Comparison of ENCODE assay signal across 8 cellular contexts in the genomic region with DNA sequence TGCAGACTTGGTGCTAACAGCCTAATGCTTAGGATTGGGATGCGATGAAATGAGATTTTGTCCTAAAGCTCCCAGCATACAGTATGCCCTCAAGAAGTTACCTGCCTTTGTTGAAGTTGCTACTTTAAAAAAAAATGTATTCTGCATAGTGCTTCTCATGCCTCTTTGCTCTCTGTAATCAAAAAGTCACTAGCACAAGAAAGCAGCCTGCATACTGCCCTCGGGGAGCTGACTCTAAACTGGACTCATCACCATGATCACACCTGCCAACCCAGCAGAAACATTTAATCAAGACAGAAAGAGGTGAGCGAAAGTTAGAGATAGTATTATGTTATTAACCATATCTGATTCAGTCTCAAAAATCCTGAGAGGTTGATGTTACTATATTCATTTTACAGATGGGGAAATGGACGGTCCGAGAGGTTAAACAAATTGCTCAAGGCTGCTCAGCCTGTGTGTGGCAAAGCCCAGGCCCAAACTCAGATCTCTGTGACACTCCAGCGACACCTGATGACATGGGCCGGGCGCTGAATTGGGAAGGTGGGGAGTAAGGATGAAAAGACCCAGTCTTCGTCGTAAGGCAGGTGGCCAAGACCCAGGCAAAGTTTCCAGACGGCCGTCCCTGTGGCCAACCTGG. TPM values are rescaled to one million over a fixed set of nuclear protein-coding genes. Genes with fewer than 3 reads are reported as not detected.
A peak's percentile ranks its signal among the peaks of the same experiment; 100 is the strongest.
DNase-seq lines count a peak whose midpoint lies in the region; ATAC-seq and TF ChIP-seq lines count a peak whose summit lies in the region.

No MANE protein-coding gene starts in this region.

- no peak for ATAC-seq in activated naive CD8-positive, alpha-beta T cell treated with anti-CD3 and anti-CD28 coated beads, Interleukin-2, amount 50 U/mL, for 24 hours
- ATAC-seq in naive thymus-derived CD8-positive, alpha-beta T cell, result no peak

- POLR2A ChIA-PET in HEK293 (lab: Yijun Ruan, JAX), result interaction anchor here (1.3 kb wide), 1 partner anchor 90 kb away, joined by 6 read pairs; a partner anchor contains a TSS
- POLR2A ChIA-PET in naive thymus-derived CD8-positive, alpha-beta T cell (lab: Charles Lee), result interaction anchor here (0.6 to 1.0 kb wide), 2 partner anchors 56 to 93 kb away, joined by 4 to 5 read pairs; a partner anchor contains a TSS

- peaks cover 0 to 4% of the 10 kb centered on the region in 2 experiments; a peak in 1 of 3 replicates for H3K36me3 ChIP-seq in HEK293 (ENCODE audit: control insufficient read depth in 2 of 2, insufficient read depth in 1 of 2, low read length in 2 of 2)

- peak overlapping the region; percentile 89 for H3K4me3 Mint-ChIP-seq in activated naive CD8-positive, alpha-beta T cell treated with anti-CD3 and anti-CD28 coated beads, Interleukin-2, amount 50 U/mL, for 24 hours
- peak overlapping the region; percentile 76 to 91 (median 84) for H3K4me3 Mint-ChIP-seq in naive thymus-derived CD8-positive, alpha-beta T cell

- peaks cover 29% of the 10 kb centered on the region for H3K36me3 Mint-ChIP-seq in activated naive CD8-positive, alpha-beta T cell treated with anti-CD3 and anti-CD28 coated beads, Interleukin-2, amount 50 U/mL, for 24 hours (ENCODE audit: low read depth)
- H3K36me3 Mint-ChIP-seq in naive thymus-derived CD8-positive, alpha-beta T cell, result no peaks in the 10 kb centered on the region

- H3K27me3 Mint-ChIP-seq in activated naive CD8-positive, alpha-beta T cell treated with anti-CD3 and anti-CD28 coated beads, Interleukin-2, amount 50 U/mL, for 24 hours, result peaks cover 12% of the 10 kb centered on the region
- H3K27me3 Mint-ChIP-seq in naive thymus-derived CD8-positive, alpha-beta T cell, result peaks cover 0 to 17% (median 0%) of the 10 kb centered on the region in 5 donors

- H3K4me1 Mint-ChIP-seq in activated naive CD8-positive, alpha-beta T cell treated with anti-CD3 and anti-CD28 coated beads, Interleukin-2, amount 50 U/mL, for 24 hours, result peaks cover 58% of the 10 kb centered on the region
- peaks cover 16 to 43% (median 38%) of the 10 kb centered on the region in 4 donors for H3K4me1 Mint-ChIP-seq in naive thymus-derived CD8-positive, alpha-beta T cell

- H3K9me3 ChIP-seq in HEK293 (ENCODE audit: control insufficient read depth, insufficient read depth, low read depth, low read length), result no peaks in the 10 kb centered on the region

- H3K27ac Mint-ChIP-seq in activated naive CD8-positive, alpha-beta T cell treated with anti-CD3 and anti-CD28 coated beads, Interleukin-2, amount 50 U/mL, for 24 hours, result peak overlapping the region; percentile 84
- peak overlapping the region in 8 of 10 donors; percentile 48 to 86 (median 75) for H3K27ac Mint-ChIP-seq in naive thymus-derived CD8-positive, alpha-beta T cell

- DNase-seq in GM12864 (ENCODE audit: low read depth) (no peak), AG08396 (ENCODE audit: low spot score) (no peak), SW480 (ENCODE audit: low spot score) (no peak), mesenteric fat pad (ENCODE audit: low spot score) (no peak)
- DNase-seq in activated naive CD8-positive, alpha-beta T cell treated with anti-CD3 and anti-CD28 coated beads, Interleukin-2, amount 50 U/mL, for 24 hours, result no peak
- no peak for DNase-seq in naive thymus-derived CD8-positive, alpha-beta T cell
- no peak for DNase-seq in stimulated activated CD4-positive, alpha-beta T cell treated with anti-CD3 and anti-CD28 coated beads, Interleukin-2, amount 100 ng/mL, for 48 hours

- no peaks in the 10 kb centered on the region for H3K9me3 Mint-ChIP-seq in activated naive CD8-positive, alpha-beta T cell treated with anti-CD3 and anti-CD28 coated beads, Interleukin-2, amount 50 U/mL, for 24 hours
- H3K9me3 Mint-ChIP-seq in naive thymus-derived CD8-positive, alpha-beta T cell, result no peaks in the 10 kb centered on the region

- TF ChIP-seq CTCF in GM12864 (IDR thresholded peaks at IDR 0.05; ENCODE audit: low read depth, low read length, missing control alignments) (no peak), HEK293 (tag by site-specific recombination; IDR thresholded peaks at IDR 0.05) (no peak)

- H3K4me3 ChIP-seq in GM12864 (ENCODE audit: low read depth, low read length) (peak overlapping the region; percentile 64), HEK293 (ENCODE audit: low read depth, low read length) (peak overlapping the region; percentile 47)

- CTCF ChIA-PET in HEK293 (lab: Yijun Ruan, JAX), result interaction anchor here (0.6 to 1.7 kb wide), 9 partner anchors 10 to 1381 kb away, joined by 3 to 6 read pairs (median 3); no protein-coding TSS in a partner anchor

- H3K27ac ChIP-seq in HEK293 (ENCODE audit: extremely low read depth, low read depth, low read length), result no peak overlapping the region; the same call in 1 of the 2 replicates

- peaks cover 8% of the 10 kb centered on the region for H3K4me1 ChIP-seq in HEK293 (ENCODE audit: control insufficient read depth, insufficient read depth, low read length)

TF ChIP-seq in HEK293, 187 proteins besides CTCF, POLR2A, EP300 and RAD21:
- TF ChIP-seq ZNF138 (tag by site-specific recombination; IDR thresholded peaks at IDR 0.05; ENCODE audit: borderline replicate concordance) (no peak), ZNF776 (tag by site-specific recombination; IDR thresholded peaks at IDR 0.05; ENCODE audit: borderline replicate concordance) (no peak), ZNF664 (tag by site-specific recombination; IDR thresholded peaks at IDR 0.05) (peak; percentile 1; the same call in 1 of the 2 replicates)
- TF ChIP-seq, protein P1, sequence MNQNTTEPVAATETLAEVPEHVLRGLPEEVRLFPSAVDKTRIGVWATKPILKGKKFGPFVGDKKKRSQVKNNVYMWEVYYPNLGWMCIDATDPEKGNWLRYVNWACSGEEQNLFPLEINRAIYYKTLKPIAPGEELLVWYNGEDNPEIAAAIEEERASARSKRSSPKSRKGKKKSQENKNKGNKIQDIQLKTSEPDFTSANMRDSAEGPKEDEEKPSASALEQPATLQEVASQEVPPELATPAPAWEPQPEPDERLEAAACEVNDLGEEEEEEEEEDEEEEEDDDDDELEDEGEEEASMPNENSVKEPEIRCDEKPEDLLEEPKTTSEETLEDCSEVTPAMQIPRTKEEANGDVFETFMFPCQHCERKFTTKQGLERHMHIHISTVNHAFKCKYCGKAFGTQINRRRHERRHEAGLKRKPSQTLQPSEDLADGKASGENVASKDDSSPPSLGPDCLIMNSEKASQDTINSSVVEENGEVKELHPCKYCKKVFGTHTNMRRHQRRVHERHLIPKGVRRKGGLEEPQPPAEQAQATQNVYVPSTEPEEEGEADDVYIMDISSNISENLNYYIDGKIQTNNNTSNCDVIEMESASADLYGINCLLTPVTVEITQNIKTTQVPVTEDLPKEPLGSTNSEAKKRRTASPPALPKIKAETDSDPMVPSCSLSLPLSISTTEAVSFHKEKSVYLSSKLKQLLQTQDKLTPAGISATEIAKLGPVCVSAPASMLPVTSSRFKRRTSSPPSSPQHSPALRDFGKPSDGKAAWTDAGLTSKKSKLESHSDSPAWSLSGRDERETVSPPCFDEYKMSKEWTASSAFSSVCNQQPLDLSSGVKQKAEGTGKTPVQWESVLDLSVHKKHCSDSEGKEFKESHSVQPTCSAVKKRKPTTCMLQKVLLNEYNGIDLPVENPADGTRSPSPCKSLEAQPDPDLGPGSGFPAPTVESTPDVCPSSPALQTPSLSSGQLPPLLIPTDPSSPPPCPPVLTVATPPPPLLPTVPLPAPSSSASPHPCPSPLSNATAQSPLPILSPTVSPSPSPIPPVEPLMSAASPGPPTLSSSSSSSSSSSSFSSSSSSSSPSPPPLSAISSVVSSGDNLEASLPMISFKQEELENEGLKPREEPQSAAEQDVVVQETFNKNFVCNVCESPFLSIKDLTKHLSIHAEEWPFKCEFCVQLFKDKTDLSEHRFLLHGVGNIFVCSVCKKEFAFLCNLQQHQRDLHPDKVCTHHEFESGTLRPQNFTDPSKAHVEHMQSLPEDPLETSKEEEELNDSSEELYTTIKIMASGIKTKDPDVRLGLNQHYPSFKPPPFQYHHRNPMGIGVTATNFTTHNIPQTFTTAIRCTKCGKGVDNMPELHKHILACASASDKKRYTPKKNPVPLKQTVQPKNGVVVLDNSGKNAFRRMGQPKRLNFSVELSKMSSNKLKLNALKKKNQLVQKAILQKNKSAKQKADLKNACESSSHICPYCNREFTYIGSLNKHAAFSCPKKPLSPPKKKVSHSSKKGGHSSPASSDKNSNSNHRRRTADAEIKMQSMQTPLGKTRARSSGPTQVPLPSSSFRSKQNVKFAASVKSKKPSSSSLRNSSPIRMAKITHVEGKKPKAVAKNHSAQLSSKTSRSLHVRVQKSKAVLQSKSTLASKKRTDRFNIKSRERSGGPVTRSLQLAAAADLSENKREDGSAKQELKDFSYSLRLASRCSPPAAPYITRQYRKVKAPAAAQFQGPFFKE (tag by site-specific recombination; IDR thresholded peaks at IDR 0.05; ENCODE audit: borderline replicate concordance), result no peak

RNA-seq across cellular contexts. Expression of a gene that starts 1.1 kb away (rescaled TPM):
- 1 to 10 TPM in 1 of 2 experiments, under 1 TPM in 1; 0.29 to 1.2 TPM for total RNA-seq in naive thymus-derived CD8-positive, alpha-beta T cell
- polyA plus RNA-seq in naive thymus-derived CD8-positive, alpha-beta T cell, result under 1 TPM in 2 of 3 donors, not detected in 1; 0.47 to 0.56 TPM
- total RNA-seq in mesenteric fat pad, result 18.8 TPM
